In the genomic region with DNA sequence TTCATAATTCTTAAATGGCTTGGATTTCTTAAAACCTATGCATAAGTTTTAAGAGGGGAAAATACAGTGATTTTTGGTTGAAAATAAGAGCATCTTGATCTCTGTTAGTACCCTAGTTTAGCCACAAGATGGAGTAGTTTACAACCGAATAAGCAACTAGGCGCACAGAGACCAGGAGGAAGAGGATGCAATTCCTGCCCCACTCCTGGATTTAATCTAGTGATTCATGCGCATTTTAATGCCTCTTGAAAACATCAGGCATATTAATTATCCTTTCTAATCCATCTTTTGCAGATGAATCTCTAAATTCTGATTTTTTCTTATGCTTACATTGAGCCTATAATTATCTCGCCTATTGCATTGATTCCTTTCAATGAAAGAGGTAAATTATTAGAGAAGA, we compare ENCODE assay signal across 8 cellular contexts.
DNase-seq lines count a peak whose midpoint lies in the region; ATAC-seq and TF ChIP-seq lines count a peak whose summit lies in the region.

No MANE protein-coding gene starts in this region.

- no peak overlapping the region for H3K27ac Mint-ChIP-seq in MCF 10A (ENCODE audit: low read depth, unreplicated experiment)
- H3K27ac Mint-ChIP-seq in activated CD4-positive, alpha-beta memory T cell treated with anti-CD3 and anti-CD28 coated beads for 36 hours = no peak overlapping the region

- H3K4me3 ChIP-seq in uterus = no peak overlapping the region

- no peaks in the 10 kb centered on the region for H3K27me3 ChIP-seq in uterus

- intact Hi-C loops in MCF 10A (cut with micrococcal nuclease) (loop anchor here (1.0 kb wide), 3 partner anchors 65 to 181 kb away; no protein-coding TSS in a partner anchor), uterus (cut with DNase I; ENCODE audit: low total_unique reads) (loop anchor here (10.0 kb wide), 1 partner anchor 120 kb away; no protein-coding TSS in a partner anchor)
- intact Hi-C loops in activated CD4-positive, alpha-beta memory T cell treated with anti-CD3 and anti-CD28 coated beads for 36 hours (cut with micrococcal nuclease) = loop anchor here (1.0 kb wide), 2 partner anchors 121 to 181 kb away; no protein-coding TSS in a partner anchor

- H3K4me1 ChIP-seq in uterus = no peaks in the 10 kb centered on the region

- TF ChIP-seq CTCF in MCF 10A (IDR thresholded peaks at IDR 0.05; ENCODE audit: unreplicated experiment) = peak; percentile 76
- peak; percentile 52 to 66 (median 53) for TF ChIP-seq CTCF in uterus (IDR thresholded peaks at IDR 0.05)

- no peak for TF ChIP-seq POLR2A in uterus (IDR thresholded peaks at IDR 0.05)

- H3K36me3 Mint-ChIP-seq in MCF 10A (ENCODE audit: insufficient read depth, unreplicated experiment) = peaks cover 5% of the 10 kb centered on the region
- no peaks in the 10 kb centered on the region for H3K36me3 Mint-ChIP-seq in activated CD4-positive, alpha-beta memory T cell treated with anti-CD3 and anti-CD28 coated beads for 36 hours

- CTCF ChIA-PET in MCF 10A (lab: Yijun Ruan, JAX) = interaction anchor here (0.6 to 12.8 kb wide), 58 partner anchors 8 to 1226 kb away, joined by 3 to 420 read pairs (median 4); partner anchors contain the start of gene GPR45
- CTCF ChIA-PET in activated CD4-positive, alpha-beta memory T cell treated with anti-CD3 and anti-CD28 coated beads for 36 hours (lab: Charles Lee) = interaction anchor here (0.7 to 12.7 kb wide), 24 partner anchors 8 to 179 kb away, joined by 3 to 222 read pairs (median 4); partner anchors contain the start of genes GPR45 and MRPS9

- ATAC-seq in HG02885 (IDR thresholded peaks at IDR 0.05; ENCODE audit: poor library complexity, unreplicated experiment) (peak; percentile 53), HG02852 (IDR thresholded peaks at IDR 0.05; ENCODE audit: unreplicated experiment) (no peak)

- no peak overlapping the region for H3K27ac ChIP-seq in uterus

- POLR2A ChIA-PET in MCF 10A (lab: Yijun Ruan, JAX) = interaction anchor here (1.0 kb wide), 2 partner anchors 10 to 66 kb away, joined by 3 to 5 read pairs; no protein-coding TSS in a partner anchor
- POLR2A ChIA-PET in activated CD4-positive, alpha-beta memory T cell treated with anti-CD3 and anti-CD28 coated beads for 36 hours (lab: Charles Lee) = no interaction called here

- no peaks in the 10 kb centered on the region for H3K36me3 ChIP-seq in uterus

- H3K27me3 Mint-ChIP-seq in MCF 10A (ENCODE audit: insufficient read depth, unreplicated experiment) = no peaks in the 10 kb centered on the region
- H3K27me3 Mint-ChIP-seq in activated CD4-positive, alpha-beta memory T cell treated with anti-CD3 and anti-CD28 coated beads for 36 hours = no peaks in the 10 kb centered on the region

- no peaks in the 10 kb centered on the region for H3K9me3 ChIP-seq in uterus

- no TSS peak for BruUV-seq in MCF 10A (replicated peaks; lab: Mats Ljungman, UMichigan)

- H3K9me3 Mint-ChIP-seq in MCF 10A (ENCODE audit: unreplicated experiment) = no peaks in the 10 kb centered on the region
- H3K9me3 Mint-ChIP-seq in activated CD4-positive, alpha-beta memory T cell treated with anti-CD3 and anti-CD28 coated beads for 36 hours = no peaks in the 10 kb centered on the region

- no peaks in the 10 kb centered on the region for H3K4me1 Mint-ChIP-seq in MCF 10A (ENCODE audit: insufficient read depth, unreplicated experiment)
- no peaks in the 10 kb centered on the region for H3K4me1 Mint-ChIP-seq in activated CD4-positive, alpha-beta memory T cell treated with anti-CD3 and anti-CD28 coated beads for 36 hours (ENCODE audit: low read depth)

- no peak overlapping the region for H3K4me3 Mint-ChIP-seq in MCF 10A (ENCODE audit: unreplicated experiment)
- no peak overlapping the region for H3K4me3 Mint-ChIP-seq in activated CD4-positive, alpha-beta memory T cell treated with anti-CD3 and anti-CD28 coated beads for 36 hours

- DNase-seq in EH (ENCODE audit: low read depth) = peak; percentile 70
- DNase-seq in NCI-H524 treated with DMSO at 0.1 percent for 48 hours (lab: John Stamatoyannopoulos, UW) = peak; percentile 63
- DNase-seq in MCF 10A (ENCODE audit: unreplicated experiment) = peak; percentile 72
- DNase-seq in kidney tubule cell (ENCODE audit: low spot score) = peak; percentile 70
- DNase-seq in uterus = no peak
- DNase-seq in activated CD4-positive, alpha-beta memory T cell treated with anti-CD3 and anti-CD28 coated beads for 36 hours = no peak

Comparison
In these comparisons a context has a peak if more than half of its experiments do, and no peak if none do; other contexts are left out.
1. DNase-seq: peak in EH (single experiment), NCI-H524 treated with DMSO at 0.1 percent for 48 hours (single experiment), MCF 10A (single experiment) and kidney tubule cell (single experiment); none in uterus (0 of 2) and activated CD4-positive, alpha-beta memory T cell treated with anti-CD3 and anti-CD28 coated beads for 36 hours (single experiment).